In the genomic region with DNA sequence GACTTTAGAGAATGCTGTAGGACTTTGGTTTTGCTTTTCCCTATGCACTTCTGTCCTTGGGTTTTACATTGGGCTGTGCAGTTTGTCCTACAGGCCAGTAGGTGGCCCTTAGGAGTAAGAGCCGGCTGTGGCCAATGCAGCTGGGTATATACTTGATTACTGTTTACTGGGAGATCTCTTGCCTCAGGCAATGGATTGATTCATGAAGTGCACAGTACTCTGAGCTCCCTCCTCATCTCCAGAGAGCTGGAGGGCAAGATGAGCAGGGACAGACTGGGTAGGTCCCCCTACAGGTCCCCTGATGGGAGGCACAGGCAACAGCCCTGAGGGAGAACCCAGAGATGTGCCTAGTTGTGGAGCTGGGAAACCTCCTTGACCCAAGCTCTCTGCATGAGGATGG, we compare ENCODE assay signal across 8 cellular contexts.
DNase-seq lines count a peak whose midpoint lies in the region; ATAC-seq and TF ChIP-seq lines count a peak whose summit lies in the region.

No MANE protein-coding gene starts in this region.

- H3K4me1 Mint-ChIP-seq in activated naive CD4-positive, alpha-beta T cell treated with anti-CD3 and anti-CD28 coated beads, Interleukin-2, amount 10 ng/mL, durations not matched to agents 7 days and 5 days: no peaks in the 10 kb centered on the region
- H3K4me1 Mint-ChIP-seq in stimulated activated naive B cell treated with anti-CD40 and anti-IgM and Interleukin-4, amounts not matched to agents 10 μg/mL and 1 μg/mL and 100 μg/mL, for 72 hours: no peaks in the 10 kb centered on the region

- H3K9me3 ChIP-seq in heart left ventricle: no peaks in the 10 kb centered on the region

- H3K9me3 Mint-ChIP-seq in activated naive CD4-positive, alpha-beta T cell treated with anti-CD3 and anti-CD28 coated beads, Interleukin-2, amount 10 ng/mL, durations not matched to agents 7 days and 5 days: no peaks in the 10 kb centered on the region
- H3K9me3 Mint-ChIP-seq in stimulated activated naive B cell treated with anti-CD40 and anti-IgM and Interleukin-4, amounts not matched to agents 10 μg/mL and 1 μg/mL and 100 μg/mL, for 72 hours: no peaks in the 10 kb centered on the region

- peaks cover 13% of the 10 kb centered on the region for H3K27me3 Mint-ChIP-seq in activated naive CD4-positive, alpha-beta T cell treated with anti-CD3 and anti-CD28 coated beads, Interleukin-2, amount 10 ng/mL, durations not matched to agents 7 days and 5 days
- H3K27me3 Mint-ChIP-seq in stimulated activated naive B cell treated with anti-CD40 and anti-IgM and Interleukin-4, amounts not matched to agents 10 μg/mL and 1 μg/mL and 100 μg/mL, for 72 hours: peaks cover 16 to 31% of the 10 kb centered on the region in 2 donors

- no peaks in the 10 kb centered on the region for H3K4me1 ChIP-seq in heart left ventricle

- WGBS in heart left ventricle, 4 donors: 2 to 21% (median 9%) methylated on average over 1 of the region's 1 CpG

- no peaks in the 10 kb centered on the region for H3K36me3 Mint-ChIP-seq in activated naive CD4-positive, alpha-beta T cell treated with anti-CD3 and anti-CD28 coated beads, Interleukin-2, amount 10 ng/mL, durations not matched to agents 7 days and 5 days
- H3K36me3 Mint-ChIP-seq in stimulated activated naive B cell treated with anti-CD40 and anti-IgM and Interleukin-4, amounts not matched to agents 10 μg/mL and 1 μg/mL and 100 μg/mL, for 72 hours: no peaks in the 10 kb centered on the region

- H3K36me3 ChIP-seq in heart left ventricle: no peaks in the 10 kb centered on the region

- H3K4me3 ChIP-seq in heart left ventricle: no peak overlapping the region

- H3K27ac Mint-ChIP-seq in activated naive CD4-positive, alpha-beta T cell treated with anti-CD3 and anti-CD28 coated beads, Interleukin-2, amount 10 ng/mL, durations not matched to agents 7 days and 5 days: no peak overlapping the region
- no peak overlapping the region for H3K27ac Mint-ChIP-seq in stimulated activated naive B cell treated with anti-CD40 and anti-IgM and Interleukin-4, amounts not matched to agents 10 μg/mL and 1 μg/mL and 100 μg/mL, for 72 hours

- H3K27ac ChIP-seq in heart left ventricle: no peak overlapping the region

- H3K4me3 Mint-ChIP-seq in activated naive CD4-positive, alpha-beta T cell treated with anti-CD3 and anti-CD28 coated beads, Interleukin-2, amount 10 ng/mL, durations not matched to agents 7 days and 5 days: no peak overlapping the region
- H3K4me3 Mint-ChIP-seq in stimulated activated naive B cell treated with anti-CD40 and anti-IgM and Interleukin-4, amounts not matched to agents 10 μg/mL and 1 μg/mL and 100 μg/mL, for 72 hours: no peak overlapping the region

- CTCF ChIA-PET in activated naive CD4-positive, alpha-beta T cell treated with anti-CD3 and anti-CD28 coated beads, Interleukin-2, amount 10 ng/mL, durations not matched to agents 7 days and 5 days (lab: Charles Lee): interaction anchor here (0.8 to 1.6 kb wide), 7 partner anchors 22 to 251 kb away, joined by 3 to 4 read pairs (median 3); no protein-coding TSS in a partner anchor

- no peak for TF ChIP-seq POLR2A in heart left ventricle (IDR thresholded peaks at IDR 0.05)

- peak; percentile 52 to 74 (median 67) for TF ChIP-seq CTCF in heart left ventricle (IDR thresholded peaks at IDR 0.05)

- peak; percentile 32 for DNase-seq in activated naive CD4-positive, alpha-beta T cell treated with anti-CD3 and anti-CD28 coated beads, Interleukin-2, amount 10 ng/mL, durations not matched to agents 7 days and 5 days
- DNase-seq in activated naive CD4-positive, alpha-beta T cell (lab: John Stamatoyannopoulos, UW): no peak
- DNase-seq in HS-5 (ENCODE audit: low read depth) (peak; percentile 8), UCSD-AML1 (lab: John Stamatoyannopoulos, UW; ENCODE audit: unreplicated experiment) (peak; percentile 11), heart left ventricle (peak in 2 of 5 donors; percentile 24 to 36), head of caudate nucleus (no peak)
- DNase-seq in stimulated activated naive B cell treated with anti-CD40 and anti-IgM and Interleukin-4, amounts not matched to agents 10 μg/mL and 1 μg/mL and 100 μg/mL, for 72 hours: no peak

- intact Hi-C loops in heart left ventricle (cut with DNase I): loop anchor here in 9 of 10 donors (2.0 to 10.0 kb wide), 9 partner anchors 70 to 253 kb away; no protein-coding TSS in a partner anchor
- intact Hi-C loops in head of caudate nucleus (cut with DNase I): no loop called here

- ATAC-seq in GM21576 (IDR thresholded peaks at IDR 0.05; ENCODE audit: unreplicated experiment): peak; percentile 97
- peak in 3 of 4 donors; percentile 82 to 87 (median 84) for ATAC-seq in heart left ventricle
- ATAC-seq in stimulated activated naive B cell treated with anti-CD40 and anti-IgM and Interleukin-4, amounts not matched to agents 10 μg/mL and 1 μg/mL and 100 μg/mL, for 72 hours (replicated peaks): peak; percentile 75 to 76

- H3K27me3 ChIP-seq in heart left ventricle: no peaks in the 10 kb centered on the region

Comparison
In these comparisons a context has a peak if more than half of its experiments do, and no peak if none do; other contexts are left out.
1. DNase-seq: peak in activated naive CD4-positive, alpha-beta T cell treated with anti-CD3 and anti-CD28 coated beads, Interleukin-2, amount 10 ng/mL, durations not matched to agents 7 days and 5 days (single experiment), HS-5 (single experiment) and UCSD-AML1 (single experiment); none in activated naive CD4-positive, alpha-beta T cell (0 of 4), stimulated activated naive B cell treated with anti-CD40 and anti-IgM and Interleukin-4, amounts not matched to agents 10 μg/mL and 1 μg/mL and 100 μg/mL, for 72 hours (single experiment) and head of caudate nucleus (0 of 42).
2. Peak in every context shown above with its lines, with median percentiles within 50 percentile points of each other: ATAC-seq.